15 cellular contexts compared by ENCODE assay signal in genomic region chr20:5586720-5587119, GRCh38. TPM values are rescaled to one million over a fixed set of nuclear protein-coding genes. Genes with fewer than 3 reads are reported as not detected.
DNase-seq lines count a peak whose midpoint lies in the region; ATAC-seq and TF ChIP-seq lines count a peak whose summit lies in the region.
"Had no signal": no experiment of that assay in that cellular context is flagged by ENCODE, and none has a peak within 500 bp of the region (broad histone marks: within the 10 kb centered on the region; RNA-seq: fewer than 3 reads in every experiment).

No MANE protein-coding gene starts in this region.

- H3K79me2 ChIP-seq in OCI-LY7 (ENCODE audit: insufficient read depth, low read depth, low read length) (peaks cover 84% of the 10 kb centered on the region), PC-9 (ENCODE audit: low read depth) (no peaks in the 10 kb centered on the region)

- peak overlapping the region; percentile 72 for H3K4me2 ChIP-seq in OCI-LY7 (ENCODE audit: low read length)
- no peak overlapping the region for H3K4me2 ChIP-seq in PC-9
- H3K4me2 ChIP-seq: smooth muscle cell had no signal

- H3K27me3 Mint-ChIP-seq in T-helper 2 cell treated with Interferon-gamma antibody and Interleukin-4, amounts not matched to agents 5 μg/mL and 100 μg/mL, for 36 hours (ENCODE audit: low read depth): no peaks in the 10 kb centered on the region

- H3K4me3 ChIP-seq in OCI-LY7 (ENCODE audit: low read depth, low read length, poor library complexity, severe bottlenecking) (peak overlapping the region; percentile 18), PC-9 (no peak overlapping the region)
- H3K4me3 ChIP-seq: SJSA1, smooth muscle cell, stomach, uterus had no signal

- H3K9me3 Mint-ChIP-seq in T-helper 2 cell treated with Interferon-gamma antibody and Interleukin-4, amounts not matched to agents 5 μg/mL and 100 μg/mL, for 36 hours: no peaks in the 10 kb centered on the region

- H4K20me1 ChIP-seq in OCI-LY7 (ENCODE audit: insufficient read depth, low read length) (no peaks in the 10 kb centered on the region), PC-9 (ENCODE audit: insufficient read depth) (no peaks in the 10 kb centered on the region)

- CTCF ChIA-PET in OCI-LY7 (lab: Charles Lee; ENCODE audit: unreplicated experiment): interaction anchor here (0.7 kb wide), 1 partner anchor 18 kb away, joined by 3 read pairs; no protein-coding TSS in a partner anchor
- CTCF ChIA-PET in PC-9 (lab: Charles Lee): no interaction called here

- no peaks in the 10 kb centered on the region for H3K27me3 ChIP-seq in PC-9 (ENCODE audit: insufficient read depth, low read depth)
- H3K27me3 ChIP-seq: SJSA1, stomach, uterus had no signal

- peak overlapping the region; percentile 97 for H3K27ac ChIP-seq in OCI-LY7 (ENCODE audit: low read depth, low read length, poor library complexity, severe bottlenecking)
- H3K27ac ChIP-seq in PC-9: no peak overlapping the region
- H3K27ac ChIP-seq: SJSA1, uterus had no signal

- H3F3A ChIP-seq in PC-9 (ENCODE audit: insufficient read depth, low read depth): peaks cover 22% of the 10 kb centered on the region

- peaks cover 35% of the 10 kb centered on the region for H3K4me1 Mint-ChIP-seq in T-helper 2 cell treated with Interferon-gamma antibody and Interleukin-4, amounts not matched to agents 5 μg/mL and 100 μg/mL, for 36 hours (ENCODE audit: low read depth)

- no peak overlapping the region for H3K27ac Mint-ChIP-seq in T-helper 2 cell treated with Interferon-gamma antibody and Interleukin-4, amounts not matched to agents 5 μg/mL and 100 μg/mL, for 36 hours

- no peak for DNase-seq in T-helper 2 cell treated with Interferon-gamma antibody and Interleukin-4, amounts not matched to agents 5 μg/mL and 100 μg/mL, for 36 hours (ENCODE audit: low spot score)
- DNase-seq in T-helper 2 cell (no peak), OCI-LY7 (ENCODE audit: low spot score) (peak; percentile 48), medulla oblongata (ENCODE audit: extremely low spot score) (peak; percentile 10), PC-9 (no peak), head of caudate nucleus (no peak), NCI-H69 (lab: John Stamatoyannopoulos, UW) (no peak)
- DNase-seq: Caco-2, NCI-H1105 treated with DMSO at 0.1 percent for 48 hours, stomach, uterus had no signal

- no TSS peak for BruUV-seq in OCI-LY7 (replicated peaks; lab: Mats Ljungman, UMichigan)
- no TSS peak for BruUV-seq in PC-9 (replicated peaks; lab: Mats Ljungman, UMichigan)

- TF ChIP-seq CTCF in OCI-LY7 (conservative IDR thresholded peaks at IDR 0.05; ENCODE audit: low read length): no peak
- TF ChIP-seq CTCF in PC-9 (conservative IDR thresholded peaks at IDR 0.05): no peak

- H3K36me3 Mint-ChIP-seq in T-helper 2 cell treated with Interferon-gamma antibody and Interleukin-4, amounts not matched to agents 5 μg/mL and 100 μg/mL, for 36 hours (ENCODE audit: low read depth): peaks cover 36% of the 10 kb centered on the region

- peak overlapping the region; percentile 19 for H3K4me3 Mint-ChIP-seq in T-helper 2 cell treated with Interferon-gamma antibody and Interleukin-4, amounts not matched to agents 5 μg/mL and 100 μg/mL, for 36 hours

- H2AFZ ChIP-seq in OCI-LY7 (ENCODE audit: low read length) (no peak overlapping the region), PC-9 (no peak overlapping the region)

- intact Hi-C loops in OCI-LY7 (cut with micrococcal nuclease; ENCODE audit: unreplicated experiment): no loop called here
- intact Hi-C loops in PC-9 (cut with micrococcal nuclease; ENCODE audit: unreplicated experiment): no loop called here
- intact Hi-C loops in head of caudate nucleus (cut with DNase I): no loop called here

- POLR2A ChIA-PET in OCI-LY7 (lab: Charles Lee): interaction anchor here (0.5 to 1.6 kb wide), 5 partner anchors 10 to 187 kb away, joined by 3 to 8 read pairs (median 4); no protein-coding TSS in a partner anchor
- POLR2A ChIA-PET in PC-9 (lab: Charles Lee; ENCODE audit: unreplicated experiment): no interaction called here

- H3K9me2 ChIP-seq in OCI-LY7 (ENCODE audit: insufficient read depth, low read length) (no peaks in the 10 kb centered on the region), PC-9 (ENCODE audit: insufficient read depth) (no peaks in the 10 kb centered on the region)

- peak; percentile 42 for ATAC-seq in GM19351 (IDR thresholded peaks at IDR 0.05; ENCODE audit: unreplicated experiment)
- ATAC-seq: esophagus mucosa had no signal

- peaks cover 91% of the 10 kb centered on the region for H3K36me3 ChIP-seq in OCI-LY7 (ENCODE audit: insufficient read depth, low read length)
- 0 out of 2 replicates have a peak, but pooled peaks cover 8% of the 10 kb centered on the region for H3K36me3 ChIP-seq in PC-9 (ENCODE audit: low read depth)
- H3K36me3 ChIP-seq: uterus had no signal

- H3K4me1 ChIP-seq in OCI-LY7 (ENCODE audit: insufficient read depth, low read length, poor library complexity, severe bottlenecking): peaks cover 83% of the 10 kb centered on the region
- H3K4me1 ChIP-seq in PC-9 (replicated peaks; ENCODE audit: insufficient read depth): no peaks in the 10 kb centered on the region
- H3K4me1 ChIP-seq: uterus had no signal

- 0 out of 2 replicates have a peak, but pooled peaks cover 3% of the 10 kb centered on the region for H3K9me3 ChIP-seq in OCI-LY7 (ENCODE audit: low read length)
- H3K9me3 ChIP-seq in PC-9 (ENCODE audit: insufficient read depth, low read depth): no peaks in the 10 kb centered on the region
- H3K9me3 ChIP-seq: Caco-2, SJSA1, stomach, uterus had no signal

RNA-seq across cellular contexts. Expression of gene GPCPD1, which starts 24.1 kb away (rescaled TPM):
- 36.6 and 50.8 TPM in 2 replicates for total RNA-seq in OCI-LY7 (2014; rRNA removed; shearing (Covaris generic))
- 90.7 and 101 TPM in 2 replicates for total RNA-seq in OCI-LY7 (2022)
- total RNA-seq in PC-9 (2021): 12.8 and 24.2 TPM in 2 replicates

Comparison
In these comparisons a context has a peak if more than half of its experiments do, and no peak if none do; other contexts are left out.
1. DNase-seq: peak in OCI-LY7 (single experiment) and medulla oblongata (single experiment); none in T-helper 2 cell treated with Interferon-gamma antibody and Interleukin-4, amounts not matched to agents 5 μg/mL and 100 μg/mL, for 36 hours (single experiment), T-helper 2 cell (0 of 5), PC-9 (0 of 2), head of caudate nucleus (0 of 42) and NCI-H69 (single experiment).